19 cellular contexts compared by ENCODE assay signal in the genomic region with DNA sequence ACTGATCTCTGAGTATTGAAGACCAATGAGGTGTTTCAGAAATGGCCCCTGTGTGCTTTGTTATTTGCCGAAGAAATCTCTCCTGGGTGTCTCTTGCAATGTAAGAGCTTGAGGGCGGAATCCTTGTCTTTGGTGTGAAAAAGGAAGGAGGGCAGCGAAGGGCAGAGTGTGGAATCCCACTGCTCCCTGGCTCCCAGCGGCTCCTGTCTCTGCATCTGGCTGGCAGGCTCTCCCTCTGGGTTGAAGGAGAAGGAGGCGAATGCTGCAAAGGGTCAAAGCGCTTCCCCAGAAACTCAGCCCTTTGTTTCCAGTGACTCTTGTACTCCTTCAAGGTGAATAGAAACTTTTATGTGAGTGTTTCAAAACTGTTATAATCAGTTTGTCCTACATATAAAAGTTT.
A peak's percentile ranks its signal among the peaks of the same experiment; 100 is the strongest.
DNase-seq lines count a peak whose midpoint lies in the region; ATAC-seq, FAIRE-seq and TF ChIP-seq lines count a peak whose summit lies in the region.
"Had no signal": no experiment of that assay in that cellular context is flagged by ENCODE, and none has a peak within 500 bp of the region (broad histone marks: within the 10 kb centered on the region; RNA-seq: fewer than 3 reads in every experiment).

No MANE protein-coding gene starts in this region.

- H3K27ac Mint-ChIP-seq in astrocyte (ENCODE audit: unreplicated experiment) (peak overlapping the region; percentile 55), nephron progenitor cell (peak overlapping the region; percentile 23)
- no peak overlapping the region for H3K27ac Mint-ChIP-seq in stimulated activated naive B cell treated with anti-CD40 and anti-IgM and Interleukin-4, amounts not matched to agents 10 μg/mL and 1 μg/mL and 100 μg/mL, for 72 hours
- H3K27ac Mint-ChIP-seq: CD14-positive monocyte; CD4-positive, alpha-beta memory T cell; H9; IgD-negative memory B cell had no signal

- H3K27me3 Mint-ChIP-seq in astrocyte (ENCODE audit: low read depth, unreplicated experiment) (no peaks in the 10 kb centered on the region), nephron progenitor cell (ENCODE audit: low read depth, poor library complexity) (peaks cover 6% of the 10 kb centered on the region)
- no peaks in the 10 kb centered on the region for H3K27me3 Mint-ChIP-seq in stimulated activated naive B cell treated with anti-CD40 and anti-IgM and Interleukin-4, amounts not matched to agents 10 μg/mL and 1 μg/mL and 100 μg/mL, for 72 hours
- H3K27me3 Mint-ChIP-seq: CD4-positive, alpha-beta memory T cell; IgD-negative memory B cell had no signal

- H3K4me3 Mint-ChIP-seq in astrocyte (ENCODE audit: unreplicated experiment) (no peak overlapping the region), nephron progenitor cell (peak overlapping the region; percentile 33)
- no peak overlapping the region for H3K4me3 Mint-ChIP-seq in stimulated activated naive B cell treated with anti-CD40 and anti-IgM and Interleukin-4, amounts not matched to agents 10 μg/mL and 1 μg/mL and 100 μg/mL, for 72 hours
- H3K4me3 Mint-ChIP-seq: CD14-positive monocyte; CD4-positive, alpha-beta memory T cell; H9; IgD-negative memory B cell had no signal

- H3K9me3 ChIP-seq in astrocyte (ENCODE audit: insufficient read depth, low read depth, low read length) = no peaks in the 10 kb centered on the region
- H3K9me3 ChIP-seq: BLaER1 had no signal

- no peak overlapping the region for H3K4me2 ChIP-seq in astrocyte (ENCODE audit: low read length)
- H3K4me2 ChIP-seq: BLaER1 had no signal

- H3K9me3 Mint-ChIP-seq in astrocyte (ENCODE audit: unreplicated experiment) (no peaks in the 10 kb centered on the region), nephron progenitor cell (no peaks in the 10 kb centered on the region)
- no peaks in the 10 kb centered on the region for H3K9me3 Mint-ChIP-seq in stimulated activated naive B cell treated with anti-CD40 and anti-IgM and Interleukin-4, amounts not matched to agents 10 μg/mL and 1 μg/mL and 100 μg/mL, for 72 hours
- H3K9me3 Mint-ChIP-seq: H9 had no signal

- H4K20me1 ChIP-seq in astrocyte (ENCODE audit: insufficient read depth, low read length) = no peaks in the 10 kb centered on the region
- H4K20me1 ChIP-seq: BLaER1 had no signal

- no peaks in the 10 kb centered on the region for H3K27me3 ChIP-seq in astrocyte (ENCODE audit: insufficient read depth, low read length)
- H3K27me3 ChIP-seq: BLaER1 had no signal

- TF ChIP-seq CTCF in astrocyte (IDR thresholded peaks at IDR 0.05; ENCODE audit: insufficient read depth, low read depth, low read length) = no peak
- no peak for TF ChIP-seq CTCF in nephron progenitor cell (IDR thresholded peaks at IDR 0.05)

- H3K4me1 Mint-ChIP-seq in astrocyte (ENCODE audit: low read depth, unreplicated experiment) (peaks cover 24% of the 10 kb centered on the region), nephron progenitor cell (peaks cover 45% of the 10 kb centered on the region)
- H3K4me1 Mint-ChIP-seq in stimulated activated naive B cell treated with anti-CD40 and anti-IgM and Interleukin-4, amounts not matched to agents 10 μg/mL and 1 μg/mL and 100 μg/mL, for 72 hours = no peaks in the 10 kb centered on the region
- H3K4me1 Mint-ChIP-seq: CD14-positive monocyte; CD4-positive, alpha-beta memory T cell; IgD-negative memory B cell had no signal

- no peaks in the 10 kb centered on the region for H3K36me3 ChIP-seq in astrocyte (ENCODE audit: insufficient read depth, low read length)
- H3K36me3 ChIP-seq: BLaER1 had no signal

- no peaks in the 10 kb centered on the region for H3K4me1 ChIP-seq in astrocyte (ENCODE audit: insufficient read depth, low read length)
- H3K4me1 ChIP-seq: BLaER1 had no signal

- ATAC-seq in GM21360 (IDR thresholded peaks at IDR 0.05; ENCODE audit: unreplicated experiment) = no peak
- ATAC-seq in stimulated activated naive B cell treated with anti-CD40 and anti-IgM and Interleukin-4, amounts not matched to agents 10 μg/mL and 1 μg/mL and 100 μg/mL, for 72 hours (replicated peaks) = no peak
- ATAC-seq: GM12878 had no signal

- no peak overlapping the region for H3K9ac ChIP-seq in astrocyte (ENCODE audit: low read length)
- H3K9ac ChIP-seq: BLaER1 had no signal

- no peak overlapping the region for H3K4me3 ChIP-seq in astrocyte (ENCODE audit: insufficient read depth, low read depth, low read length)
- H3K4me3 ChIP-seq: BLaER1, GM12878 had no signal

- H2AFZ ChIP-seq in astrocyte (ENCODE audit: low read depth, low read length) = no peak overlapping the region

- no peaks in the 10 kb centered on the region for H3K36me3 Mint-ChIP-seq in astrocyte (ENCODE audit: low read depth, unreplicated experiment)
- no peaks in the 10 kb centered on the region for H3K36me3 Mint-ChIP-seq in nephron progenitor cell (ENCODE audit: low read depth)
- H3K36me3 Mint-ChIP-seq in stimulated activated naive B cell treated with anti-CD40 and anti-IgM and Interleukin-4, amounts not matched to agents 10 μg/mL and 1 μg/mL and 100 μg/mL, for 72 hours = no peaks in the 10 kb centered on the region
- H3K36me3 Mint-ChIP-seq: CD14-positive monocyte; CD4-positive, alpha-beta memory T cell; IgD-negative memory B cell had no signal

- no peak for FAIRE-seq in astrocyte (lab: Jason Lieb, UNC)
- FAIRE-seq: GM12878, HTR-8/SVneo had no signal

- H3K79me2 ChIP-seq in astrocyte (ENCODE audit: insufficient read depth, low read length) = no peaks in the 10 kb centered on the region

- no peak overlapping the region for H3K27ac ChIP-seq in astrocyte (ENCODE audit: low read depth, low read length)
- H3K27ac ChIP-seq: BLaER1 had no signal

- DNase-seq in ELF-1 (ENCODE audit: low read depth, low spot score) (peak; percentile 48), astrocyte (ENCODE audit: low read depth) (no peak), iPS-NIHi11 (ENCODE audit: low spot score) (peak; percentile 11), nephron progenitor cell (peak; percentile 12), HuH-7.5 (ENCODE audit: low spot score) (no peak), KG1 (lab: John Stamatoyannopoulos, UW) (no peak)
- DNase-seq in stimulated activated naive B cell treated with anti-CD40 and anti-IgM and Interleukin-4, amounts not matched to agents 10 μg/mL and 1 μg/mL and 100 μg/mL, for 72 hours = no peak
- DNase-seq: 8988T; Calu3; CD4-positive, alpha-beta memory T cell; DMS79 treated with DMSO at 0.1 percent for 48 hours; GOT3; H9 had no signal

Comparison
In these comparisons a context has a peak if more than half of its experiments do, and no peak if none do; other contexts are left out.
1. DNase-seq: peak in ELF-1 (single experiment), iPS-NIHi11 (single experiment) and nephron progenitor cell (single experiment); none in astrocyte (single experiment), HuH-7.5 (single experiment), KG1 (single experiment) and stimulated activated naive B cell treated with anti-CD40 and anti-IgM and Interleukin-4, amounts not matched to agents 10 μg/mL and 1 μg/mL and 100 μg/mL, for 72 hours (single experiment).